In the genomic region with DNA sequence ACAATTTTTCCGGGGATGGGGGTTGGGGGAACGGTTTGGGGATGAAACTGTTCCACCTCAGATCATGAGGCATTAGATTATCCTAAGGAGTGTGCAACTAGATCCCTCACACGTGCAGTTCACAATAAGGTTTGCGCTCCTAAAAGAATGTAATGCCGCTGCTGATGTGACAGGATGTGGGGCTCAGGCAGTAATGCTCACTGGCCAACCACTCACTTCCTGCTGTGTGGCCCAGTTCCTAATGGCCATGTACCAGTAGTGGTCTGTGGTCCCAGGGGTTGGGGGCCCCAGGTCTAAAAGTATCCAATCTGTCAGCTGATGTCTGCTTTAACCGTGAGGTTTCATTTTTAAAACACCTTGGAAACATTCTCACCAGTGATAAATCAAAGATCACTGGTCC, we compare ENCODE assay signal across 8 cellular contexts. TPM values are rescaled to one million over a fixed set of nuclear protein-coding genes. Genes with fewer than 3 reads are reported as not detected.
DNase-seq lines count a peak whose midpoint lies in the region; ATAC-seq and TF ChIP-seq lines count a peak whose summit lies in the region.

No MANE protein-coding gene starts in this region.

- no peaks in the 10 kb centered on the region for H3K27me3 Mint-ChIP-seq in T-helper 2 cell treated with Interferon-gamma antibody and Interleukin-4, amounts not matched to agents 5 μg/mL and 100 μg/mL, for 36 hours (ENCODE audit: low read depth)

- no peak for TF ChIP-seq CTCF in fibroblast of pulmonary artery (IDR thresholded peaks at IDR 0.05; ENCODE audit: low read length, missing control alignments)
- no peak for TF ChIP-seq CTCF in stomach (IDR thresholded peaks at IDR 0.05)

- intact Hi-C loops in stomach (cut with DNase I; ENCODE audit: low total_unique reads), result no loop called here

- peak overlapping the region; percentile 80 to 98 (median 95) for H3K27ac ChIP-seq in stomach

- peaks cover 36% of the 10 kb centered on the region for H3K36me3 Mint-ChIP-seq in T-helper 2 cell treated with Interferon-gamma antibody and Interleukin-4, amounts not matched to agents 5 μg/mL and 100 μg/mL, for 36 hours (ENCODE audit: low read depth)

- peaks cover 14 to 50% (median 37%) of the 10 kb centered on the region in 4 donors for H3K4me1 ChIP-seq in stomach

- peak overlapping the region; percentile 98 for H3K4me3 Mint-ChIP-seq in T-helper 2 cell treated with Interferon-gamma antibody and Interleukin-4, amounts not matched to agents 5 μg/mL and 100 μg/mL, for 36 hours

- no peak for TF ChIP-seq EP300 in stomach (IDR thresholded peaks at IDR 0.05)

- peak overlapping the region; percentile 82 for H3K4me3 ChIP-seq in fibroblast of pulmonary artery (replicated peaks; ENCODE audit: low read depth, low read length)
- H3K4me3 ChIP-seq in stomach, result peak overlapping the region in 2 of 4 donors; percentile 11 to 52

- no peaks in the 10 kb centered on the region for H3K9me3 ChIP-seq in stomach

- no peak for ATAC-seq in HG03460 (IDR thresholded peaks at IDR 0.05; ENCODE audit: unreplicated experiment)
- no peak for ATAC-seq in GM21367 (IDR thresholded peaks at IDR 0.05; ENCODE audit: unreplicated experiment)

- H3K36me3 ChIP-seq in stomach, result peaks cover 0 to 7% (median 3%) of the 10 kb centered on the region in 4 donors

- H3K27me3 ChIP-seq in stomach, result no peaks in the 10 kb centered on the region

- H3K27ac Mint-ChIP-seq in T-helper 2 cell treated with Interferon-gamma antibody and Interleukin-4, amounts not matched to agents 5 μg/mL and 100 μg/mL, for 36 hours, result peak overlapping the region; percentile 90

- H3K4me1 Mint-ChIP-seq in T-helper 2 cell treated with Interferon-gamma antibody and Interleukin-4, amounts not matched to agents 5 μg/mL and 100 μg/mL, for 36 hours (ENCODE audit: low read depth), result peaks cover 51% of the 10 kb centered on the region

- no peak for TF ChIP-seq POLR2A in stomach (IDR thresholded peaks at IDR 0.05)

- peak; percentile 29 for DNase-seq in activated CD4-positive, alpha-beta T cell treated with anti-CD3 and anti-CD28 coated beads for 48 hours
- no peak for DNase-seq in activated CD4-positive, alpha-beta T cell treated with anti-CD3 and anti-CD28 coated beads for 4 hours
- DNase-seq in T-helper 2 cell treated with Interferon-gamma antibody and Interleukin-4, amounts not matched to agents 5 μg/mL and 100 μg/mL, for 36 hours (ENCODE audit: low spot score), result peak; percentile 36
- no peak for DNase-seq in fibroblast of pulmonary artery (ENCODE audit: low read depth)
- DNase-seq in stomach, result peak; percentile 36
- no peak for DNase-seq in NCI-H82 (lab: John Stamatoyannopoulos, UW)

- 56 to 70% (median 64%) methylated on average over 6 of the region's 6 CpGs for WGBS in stomach, 5 donors

- H3K9me3 Mint-ChIP-seq in T-helper 2 cell treated with Interferon-gamma antibody and Interleukin-4, amounts not matched to agents 5 μg/mL and 100 μg/mL, for 36 hours, result peaks cover 17% of the 10 kb centered on the region

RNA-seq across cellular contexts. Expression of a gene that starts 2.2 kb away (rescaled TPM):
- 10 to 100 TPM in 2 of 5 donors, 1 to 10 TPM in 2, under 1 TPM in 1; 0.45 to 27.0 (median 7.6) TPM for total RNA-seq in stomach
- 10 to 100 TPM; 18.9 to 41.1 (median 24.0) TPM for polyA plus RNA-seq in stomach

RNA-seq across cellular contexts. Expression of a gene that starts 51.1 kb away (rescaled TPM):
- 10 to 100 TPM; 46.9 to 94.5 (median 61.3) TPM for total RNA-seq in stomach
- polyA plus RNA-seq in stomach, result 10 to 100 TPM; 10.1 to 17.3 (median 11.4) TPM

Comparison
In these comparisons a context has a peak if more than half of its experiments do, and no peak if none do; other contexts are left out.
1. DNase-seq: peak in activated CD4-positive, alpha-beta T cell treated with anti-CD3 and anti-CD28 coated beads for 48 hours (single experiment), T-helper 2 cell treated with Interferon-gamma antibody and Interleukin-4, amounts not matched to agents 5 μg/mL and 100 μg/mL, for 36 hours (single experiment) and stomach (single experiment); none in activated CD4-positive, alpha-beta T cell treated with anti-CD3 and anti-CD28 coated beads for 4 hours (0 of 2), fibroblast of pulmonary artery (single experiment) and NCI-H82 (single experiment).